Comparison of ENCODE assay signal across 1 cellular context in genomic region chr17:10041916-10042588, GRCh38.
TF ChIP-seq lines count a peak whose summit lies in the region.

No MANE protein-coding gene starts in this region.

TF ChIP-seq in GM12878, 131 proteins besides CTCF, POLR2A, EP300 and RAD21 (continued from another document):
- TF ChIP-seq ZBTB40 (IDR thresholded peaks at IDR 0.05; ENCODE audit: borderline replicate concordance), result no peak
- TF ChIP-seq CHD2 (IDR thresholded peaks at IDR 0.05; ENCODE audit: borderline replicate concordance, low read depth, low read length), result no peak
TF ChIP-seq in GM12878: peak in this region for 25.
